1 cellular context compared by ENCODE assay signal in genomic region chr7:23531794-23532489, GRCh38.
TF ChIP-seq lines count a peak whose summit lies in the region.

TRA2A (minus strand) TSS chr7:23531981; CDS start chr7:23531824, 157 bp downstream.

TF ChIP-seq in HEK293, 187 proteins besides CTCF, POLR2A, EP300 and RAD21 (continued from another document and continues in another):
- TF ChIP-seq ZNF555 (tag by site-specific recombination; conservative IDR thresholded peaks at IDR 0.05) (no peak), ZNF174 (tag by site-specific recombination; IDR thresholded peaks at IDR 0.05) (no peak), ZNF280D (tag by site-specific recombination; IDR thresholded peaks at IDR 0.05) (0 out of 2 replicates have a peak, but pooled peaks have one; percentile 28), AEBP2 (tag by site-specific recombination; IDR thresholded peaks at IDR 0.05; ENCODE audit: borderline replicate concordance) (no peak), YY2 (tag by site-specific recombination; IDR thresholded peaks at IDR 0.05) (no peak), ZIC2 (tag by site-specific recombination; IDR thresholded peaks at IDR 0.05) (no peak), SP2 (tag by site-specific recombination; IDR thresholded peaks at IDR 0.05) (peak; percentile 58), ZFP3 (tag by site-specific recombination; IDR thresholded peaks at IDR 0.05; ENCODE audit: low read depth) (no peak), ZNF792 (tag by site-specific recombination; IDR thresholded peaks at IDR 0.05) (no peak), IKZF3 (tag by site-specific recombination; IDR thresholded peaks at IDR 0.05) (no peak), PRDM2 (tag by site-specific recombination; IDR thresholded peaks at IDR 0.05; ENCODE audit: borderline replicate concordance) (no peak), ZNF37A (tag by site-specific recombination; IDR thresholded peaks at IDR 0.05) (no peak), INSM2 (tag by site-specific recombination; IDR thresholded peaks at IDR 0.05) (no peak), ZNF324 (tag by site-specific recombination; IDR thresholded peaks at IDR 0.05) (peak; percentile 16; the same call in 1 of the 2 replicates), ZNF664 (tag by site-specific recombination; IDR thresholded peaks at IDR 0.05) (no peak), KLF10 (tag by site-specific recombination; IDR thresholded peaks at IDR 0.05) (no peak), ZNF473 (tag by site-specific recombination; IDR thresholded peaks at IDR 0.05) (no peak), ZNF133 (tag by site-specific recombination; IDR thresholded peaks at IDR 0.05) (no peak), ZNF561 (tag by site-specific recombination; IDR thresholded peaks at IDR 0.05; ENCODE audit: borderline replicate concordance) (0 out of 2 replicates have a peak, but pooled peaks have one; percentile 11), ZNF558 (tag by site-specific recombination; IDR thresholded peaks at IDR 0.05) (no peak), ZNF362 (tag by site-specific recombination; IDR thresholded peaks at IDR 0.05) (peak; percentile 78), ZNF501 (tag by site-specific recombination; IDR thresholded peaks at IDR 0.05) (peak; percentile 43; the same call in 1 of the 2 replicates), ZNF639 (tag by site-specific recombination; IDR thresholded peaks at IDR 0.05) (no peak), ZNF621 (tag by site-specific recombination; IDR thresholded peaks at IDR 0.05) (no peak), ZNF366 (tag by site-specific recombination; conservative IDR thresholded peaks at IDR 0.05) (0 out of 2 replicates have a peak, but pooled peaks have one; percentile 8), ZNF600 (tag by site-specific recombination; IDR thresholded peaks at IDR 0.05) (peak; percentile 63), ZSCAN5A (tag by site-specific recombination; IDR thresholded peaks at IDR 0.05) (0 out of 2 replicates have a peak, but pooled peaks have one; percentile 24), ZNF530 (tag by site-specific recombination; IDR thresholded peaks at IDR 0.05; ENCODE audit: low read depth) (no peak), GLI4 (tag by site-specific recombination; IDR thresholded peaks at IDR 0.05) (no peak), ZFP41 (tag by site-specific recombination; IDR thresholded peaks at IDR 0.05; ENCODE audit: borderline replicate concordance) (no peak), OSR2 (tag by site-specific recombination; IDR thresholded peaks at IDR 0.05) (no peak), ZNF302 (tag by site-specific recombination; IDR thresholded peaks at IDR 0.05; ENCODE audit: low read depth) (no peak), ZNF624 (tag by site-specific recombination; IDR thresholded peaks at IDR 0.05) (no peak), ZBTB26 (tag by site-specific recombination; optimal IDR thresholded peaks at IDR 0.05) (peak; percentile 48), YY1 (tag by site-specific recombination; IDR thresholded peaks at IDR 0.05) (peak; percentile 78), ZNF596 (tag by site-specific recombination; IDR thresholded peaks at IDR 0.05) (0 out of 2 replicates have a peak, but pooled peaks have one; percentile 17), EGR2 (tag by site-specific recombination; IDR thresholded peaks at IDR 0.05; ENCODE audit: low read depth) (peak; percentile 42; the same call in 1 of the 2 replicates)
- TF ChIP-seq, protein P1, sequence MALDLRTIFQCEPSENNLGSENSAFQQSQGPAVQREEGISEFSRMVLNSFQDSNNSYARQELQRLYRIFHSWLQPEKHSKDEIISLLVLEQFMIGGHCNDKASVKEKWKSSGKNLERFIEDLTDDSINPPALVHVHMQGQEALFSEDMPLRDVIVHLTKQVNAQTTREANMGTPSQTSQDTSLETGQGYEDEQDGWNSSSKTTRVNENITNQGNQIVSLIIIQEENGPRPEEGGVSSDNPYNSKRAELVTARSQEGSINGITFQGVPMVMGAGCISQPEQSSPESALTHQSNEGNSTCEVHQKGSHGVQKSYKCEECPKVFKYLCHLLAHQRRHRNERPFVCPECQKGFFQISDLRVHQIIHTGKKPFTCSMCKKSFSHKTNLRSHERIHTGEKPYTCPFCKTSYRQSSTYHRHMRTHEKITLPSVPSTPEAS (tag by site-specific recombination; IDR thresholded peaks at IDR 0.05): no peak
- TF ChIP-seq, protein P2, sequence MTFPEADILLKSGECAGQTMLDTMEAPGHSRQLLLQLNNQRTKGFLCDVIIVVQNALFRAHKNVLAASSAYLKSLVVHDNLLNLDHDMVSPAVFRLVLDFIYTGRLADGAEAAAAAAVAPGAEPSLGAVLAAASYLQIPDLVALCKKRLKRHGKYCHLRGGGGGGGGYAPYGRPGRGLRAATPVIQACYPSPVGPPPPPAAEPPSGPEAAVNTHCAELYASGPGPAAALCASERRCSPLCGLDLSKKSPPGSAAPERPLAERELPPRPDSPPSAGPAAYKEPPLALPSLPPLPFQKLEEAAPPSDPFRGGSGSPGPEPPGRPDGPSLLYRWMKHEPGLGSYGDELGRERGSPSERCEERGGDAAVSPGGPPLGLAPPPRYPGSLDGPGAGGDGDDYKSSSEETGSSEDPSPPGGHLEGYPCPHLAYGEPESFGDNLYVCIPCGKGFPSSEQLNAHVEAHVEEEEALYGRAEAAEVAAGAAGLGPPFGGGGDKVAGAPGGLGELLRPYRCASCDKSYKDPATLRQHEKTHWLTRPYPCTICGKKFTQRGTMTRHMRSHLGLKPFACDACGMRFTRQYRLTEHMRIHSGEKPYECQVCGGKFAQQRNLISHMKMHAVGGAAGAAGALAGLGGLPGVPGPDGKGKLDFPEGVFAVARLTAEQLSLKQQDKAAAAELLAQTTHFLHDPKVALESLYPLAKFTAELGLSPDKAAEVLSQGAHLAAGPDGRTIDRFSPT (tag by site-specific recombination; IDR thresholded peaks at IDR 0.05): no peak
